In genomic region chr19:47039239-47039874, GRCh38 we compare ENCODE assay signal across 18 cellular contexts. TPM values are rescaled to one million over a fixed set of nuclear protein-coding genes. Genes with fewer than 3 reads are reported as not detected.
A peak's percentile ranks its signal among the peaks of the same experiment; 100 is the strongest.
DNase-seq lines count a peak whose midpoint lies in the region; ATAC-seq and TF ChIP-seq lines count a peak whose summit lies in the region.
"Had no signal": no experiment of that assay in that cellular context is flagged by ENCODE, and none has a peak within 500 bp of the region (broad histone marks: within the 10 kb centered on the region; RNA-seq: fewer than 3 reads in every experiment).

No MANE protein-coding gene starts in this region.

- H3K27ac Mint-ChIP-seq in CD4-positive, CD25-positive, alpha-beta regulatory T cell: peak overlapping the region in 2 of 3 donors; percentile 46 to 80
- H3K27ac Mint-ChIP-seq in endodermal cell: no peak overlapping the region
- H3K27ac Mint-ChIP-seq: B cell, GM23338 had no signal

- no peaks in the 10 kb centered on the region for H3K27me3 ChIP-seq in CD4-positive, CD25-positive, alpha-beta regulatory T cell (ENCODE audit: control insufficient read depth, insufficient read depth, low read length)
- H3K27me3 ChIP-seq in endodermal cell (ENCODE audit: control insufficient read depth, insufficient read depth, low read length, poor library complexity, severe bottlenecking) (no peaks in the 10 kb centered on the region), SJCRH30 (peaks cover 6% of the 10 kb centered on the region)

- H3K27me3 Mint-ChIP-seq in CD4-positive, CD25-positive, alpha-beta regulatory T cell: peaks cover 7% of the 10 kb centered on the region
- no peaks in the 10 kb centered on the region for H3K27me3 Mint-ChIP-seq in endodermal cell (ENCODE audit: insufficient read depth)
- H3K27me3 Mint-ChIP-seq: B cell had no signal

- H3K4me1 ChIP-seq in CD4-positive, CD25-positive, alpha-beta regulatory T cell (ENCODE audit: control insufficient read depth, insufficient read depth, low read length, poor library complexity, severe bottlenecking): peaks cover 15% of the 10 kb centered on the region
- H3K4me1 ChIP-seq in endodermal cell (ENCODE audit: control insufficient read depth, insufficient read depth, low read length) (no peaks in the 10 kb centered on the region), SJCRH30 (no peaks in the 10 kb centered on the region; the same call in 1 of the 2 replicates)

- H3K36me3 Mint-ChIP-seq in CD4-positive, CD25-positive, alpha-beta regulatory T cell: no peaks in the 10 kb centered on the region
- H3K36me3 Mint-ChIP-seq in endodermal cell (ENCODE audit: low read depth): peaks cover 3% of the 10 kb centered on the region

- no peaks in the 10 kb centered on the region for H3K36me3 ChIP-seq in CD4-positive, CD25-positive, alpha-beta regulatory T cell (ENCODE audit: control insufficient read depth, insufficient read depth, low read length)
- H3K36me3 ChIP-seq in endodermal cell (ENCODE audit: control insufficient read depth, insufficient read depth, low read length) (no peaks in the 10 kb centered on the region), SJCRH30 (no peaks in the 10 kb centered on the region)

- CTCF ChIA-PET in RWPE1 (lab: Yijun Ruan, JAX): interaction anchor here (0.7 kb wide), 1 partner anchor 31 kb away, joined by 3 read pairs; no protein-coding TSS in a partner anchor

- peaks cover 6 to 19% (median 10%) of the 10 kb centered on the region in 4 donors for H3K4me1 Mint-ChIP-seq in CD4-positive, CD25-positive, alpha-beta regulatory T cell
- peaks cover 9% of the 10 kb centered on the region for H3K4me1 Mint-ChIP-seq in endodermal cell

- WGBS in endodermal cell (ENCODE audit: insufficient coverage in 1 of 2, insufficient read length in 1 of 2), 2 experiments: 94 to 98% methylated on average over 8 to 17 of the region's 17 CpGs

- DNase-seq in CD4-positive, CD25-positive, alpha-beta regulatory T cell: no peak
- DNase-seq in H4 (ENCODE audit: low spot score): peak; percentile 10
- no peak for DNase-seq in RWPE1 (ENCODE audit: low spot score)
- peak; percentile 19 for DNase-seq in endodermal cell
- no peak for DNase-seq in GM13977 (ENCODE audit: low spot score)
- DNase-seq in SJCRH30: no peak
- no peak for DNase-seq in stimulated activated naive CD4-positive, alpha-beta T cell treated with Interleukin-2 at 50 U/mL for 16 hours (lab: John Stamatoyannopoulos, UW)
- DNase-seq in retina: no peak
- DNase-seq: CD8-positive, alpha-beta memory T cell; COR-L47; DMS79; GDM1 had no signal

- H3K9ac ChIP-seq in endodermal cell (ENCODE audit: extremely low read depth, low read length, poor library complexity, severe bottlenecking): no peak overlapping the region
- H3K9ac ChIP-seq: BLaER1 treated with 17β-estradiol and CSF1 and Interleukin-3, amounts not matched to agents 10 nM and 100 nM had no signal

- POLR2A ChIA-PET in RWPE1 (lab: Yijun Ruan, JAX; ENCODE audit: low non-redundant PET): interaction anchor here (0.6 kb wide), 1 partner anchor 204 kb away, joined by 3 read pairs; no protein-coding TSS in a partner anchor

- no peaks in the 10 kb centered on the region for H3K9me3 Mint-ChIP-seq in CD4-positive, CD25-positive, alpha-beta regulatory T cell
- no peaks in the 10 kb centered on the region for H3K9me3 Mint-ChIP-seq in endodermal cell
- H3K9me3 Mint-ChIP-seq: CD8-positive, alpha-beta memory T cell; GM23338 had no signal

- no peak overlapping the region for H3K27ac ChIP-seq in CD4-positive, CD25-positive, alpha-beta regulatory T cell (ENCODE audit: insufficient read depth, low read length, poor library complexity, severe bottlenecking)
- H3K27ac ChIP-seq in RWPE1: peak overlapping the region; percentile 16; the same call in 1 of the 2 replicates
- no peak overlapping the region for H3K27ac ChIP-seq in endodermal cell (ENCODE audit: low read depth, low read length)
- no peak overlapping the region for H3K27ac ChIP-seq in SJCRH30
- H3K27ac ChIP-seq: BLaER1 treated with 17β-estradiol and CSF1 and Interleukin-3, amounts not matched to agents 10 nM and 100 nM had no signal

- no peak overlapping the region for H3K4me3 Mint-ChIP-seq in CD4-positive, CD25-positive, alpha-beta regulatory T cell
- H3K4me3 Mint-ChIP-seq in endodermal cell: no peak overlapping the region
- H3K4me3 Mint-ChIP-seq: B cell; CD8-positive, alpha-beta memory T cell; GM23338 had no signal

- ATAC-seq in CD4-positive, CD25-positive, alpha-beta regulatory T cell (ENCODE audit: low read depth in 2 of 2): no peak
- ATAC-seq: GM23338, HCT116 had no signal

- TF ChIP-seq CTCF in RWPE1 (conservative IDR thresholded peaks at IDR 0.05; ENCODE audit: low read depth): no peak
- no peak for TF ChIP-seq CTCF in endodermal cell (conservative IDR thresholded peaks at IDR 0.05)
- no peak for TF ChIP-seq CTCF in GM13977 (IDR thresholded peaks at IDR 0.05; ENCODE audit: extremely low read depth, insufficient read depth, missing control alignments)

- no peak overlapping the region for H3K4me3 ChIP-seq in CD4-positive, CD25-positive, alpha-beta regulatory T cell (ENCODE audit: low read depth, low read length)
- H3K4me3 ChIP-seq in endodermal cell (ENCODE audit: low read length): no peak overlapping the region
- no peak overlapping the region for H3K4me3 ChIP-seq in SJCRH30
- H3K4me3 ChIP-seq: BLaER1 treated with 17β-estradiol and CSF1 and Interleukin-3, amounts not matched to agents 10 nM and 100 nM; GM23338 had no signal

- no peaks in the 10 kb centered on the region for H3K9me3 ChIP-seq in CD4-positive, CD25-positive, alpha-beta regulatory T cell (ENCODE audit: control insufficient read depth in 2 of 2, low read length in 2 of 2)
- no peaks in the 10 kb centered on the region for H3K9me3 ChIP-seq in endodermal cell (ENCODE audit: control insufficient read depth, low read length)
- no peaks in the 10 kb centered on the region for H3K9me3 ChIP-seq in SJCRH30 (replicated peaks)
- H3K9me3 ChIP-seq: BLaER1 treated with 17β-estradiol and CSF1 and Interleukin-3, amounts not matched to agents 10 nM and 100 nM had no signal

- in situ Hi-C loops in GM13977 (cut with MboI; ENCODE audit: low pct_unique_long_range_greater_than_20kb, low sequenced_read_pairs, unreplicated experiment): no loop called here

RNA-seq across cellular contexts. Expression of gene TMEM160, which starts 9.1 kb away (rescaled TPM):
- 27.4 TPM for total RNA-seq in CD4-positive, CD25-positive, alpha-beta regulatory T cell
- polyA plus RNA-seq in CD4-positive, CD25-positive, alpha-beta regulatory T cell: 100 to 1,000 TPM; 101 to 160 (median 144) TPM
- total RNA-seq in H4 (2014; rRNA removed; shearing (Covaris generic)): 33.7 and 35.8 TPM in 2 replicates
- 10 to 100 TPM; 61.8 to 69.5 TPM for total RNA-seq in endodermal cell
- polyA plus RNA-seq in endodermal cell (2013, experiment 1 of 2): 44.2 TPM
- 34.1 TPM for polyA plus RNA-seq in endodermal cell (2013, experiment 2 of 2)
- 22.6 and 28.8 TPM in 2 replicates for total RNA-seq in SJCRH30 (2014; rRNA removed; shearing (Covaris generic))

RNA-seq across cellular contexts. Expression of gene NPAS1, which starts 19.7 kb away (rescaled TPM):
- total RNA-seq in CD4-positive, CD25-positive, alpha-beta regulatory T cell: 1.5 TPM
- polyA plus RNA-seq in CD4-positive, CD25-positive, alpha-beta regulatory T cell: under 1 TPM in 1 of 4 donors, not detected in 3; 0.53 TPM
- 0.29 TPM in 1 of 2 replicates, not detected in the other for total RNA-seq in H4 (2014; rRNA removed; shearing (Covaris generic))
- total RNA-seq in endodermal cell: 1 to 10 TPM; 6.9 to 8.7 TPM
- polyA plus RNA-seq in endodermal cell (2013, experiment 1 of 2): 3.6 TPM
- 5.1 TPM for polyA plus RNA-seq in endodermal cell (2013, experiment 2 of 2)
- total RNA-seq in SJCRH30 (2014; rRNA removed; shearing (Covaris generic)): not detected in 2 replicates
- total RNA-seq: Daoy, HT-29 had no signal
- polyA plus RNA-seq: CD8-positive, alpha-beta memory T cell had no signal

Comparison
In these comparisons a context has a peak if more than half of its experiments do, and no peak if none do; other contexts are left out.
1. DNase-seq: peak in H4 (single experiment) and endodermal cell (single experiment); none in CD4-positive, CD25-positive, alpha-beta regulatory T cell (0 of 3), RWPE1 (single experiment), GM13977 (single experiment), SJCRH30 (0 of 2), stimulated activated naive CD4-positive, alpha-beta T cell treated with Interleukin-2 at 50 U/mL for 16 hours (single experiment) and retina (single experiment).